Comparison of ENCODE assay signal across 12 cellular contexts in the genomic region with DNA sequence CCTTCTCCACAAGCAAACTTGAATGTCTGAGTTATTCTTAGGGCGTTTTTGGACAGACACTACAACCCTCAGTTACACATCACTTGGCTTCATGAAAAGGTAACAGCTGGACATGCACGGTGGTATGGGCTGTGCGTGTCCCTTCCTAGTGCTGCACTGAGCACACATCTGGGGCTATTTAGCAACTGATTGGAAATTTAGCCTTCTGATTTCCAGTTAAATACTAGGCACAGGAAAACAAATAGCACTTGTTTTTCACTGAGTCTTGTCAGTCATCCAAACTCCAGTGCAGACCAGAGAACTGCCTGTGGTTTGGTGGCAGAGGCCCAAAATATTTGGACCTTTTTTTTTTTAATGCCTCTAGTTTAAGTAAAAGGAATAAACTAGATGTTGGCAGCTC.
DNase-seq lines count a peak whose midpoint lies in the region; ATAC-seq and TF ChIP-seq lines count a peak whose summit lies in the region.
"Had no signal": no experiment of that assay in that cellular context is flagged by ENCODE, and none has a peak within 500 bp of the region (broad histone marks: within the 10 kb centered on the region; RNA-seq: fewer than 3 reads in every experiment).

No MANE protein-coding gene starts in this region.

- H3K27me3 Mint-ChIP-seq in activated naive CD8-positive, alpha-beta T cell treated with anti-CD3 and anti-CD28 coated beads for 36 hours, result no peaks in the 10 kb centered on the region
- H3K27me3 Mint-ChIP-seq: progenitor cell of endocrine pancreas had no signal

- peaks cover 0 to 65% (median 33%) of the 10 kb centered on the region in 12 donors for H3K4me1 ChIP-seq in heart left ventricle

- in situ Hi-C loops in brain microvascular endothelial cell (cut with HindIII; ENCODE audit: low pct_ligation_motif_present, low sequenced_read_pairs), result no loop called here

- DNase-seq in Ammon's horn (ENCODE audit: low spot score) (peak; percentile 79), astrocyte of the hippocampus (ENCODE audit: low read depth, low spot score) (peak; percentile 84), heart left ventricle (peak in 4 of 5 donors; percentile 36 to 66 (median 51)), putamen (ENCODE audit: low spot score) (peak; percentile 66), NCI-H1436 (lab: John Stamatoyannopoulos, UW) (no peak), brain microvascular endothelial cell (no peak)
- DNase-seq in activated naive CD8-positive, alpha-beta T cell treated with anti-CD3 and anti-CD28 coated beads for 36 hours, result no peak
- DNase-seq: activated CD4-positive, alpha-beta T cell treated with anti-CD3 and anti-CD28 coated beads, Interleukin-2, amount 10 ng/mL, durations not matched to agents 24 days and 14 days; NCI-H1417 treated with DMSO at 0.1 percent for 48 hours had no signal

- H3K9me3 ChIP-seq in heart left ventricle, result peaks cover 0 to 9% (median 0%) of the 10 kb centered on the region in 12 donors

- no peak overlapping the region for H3K4me3 ChIP-seq in heart left ventricle
- H3K4me3 ChIP-seq in brain microvascular endothelial cell (ENCODE audit: low read depth, low read length), result no peak overlapping the region
- H3K4me3 ChIP-seq: BLaER1 treated with 17β-estradiol and CSF1 and Interleukin-3, amounts not matched to agents 10 nM and 100 nM had no signal

- H3K4me1 Mint-ChIP-seq in activated naive CD8-positive, alpha-beta T cell treated with anti-CD3 and anti-CD28 coated beads for 36 hours, result peaks cover 42% of the 10 kb centered on the region

- ATAC-seq in heart left ventricle (peak; percentile 63 to 90 (median 86)), GM18907 (IDR thresholded peaks at IDR 0.05; ENCODE audit: unreplicated experiment) (no peak)

- intact Hi-C loops in heart left ventricle (cut with DNase I), result loop anchor here in 2 of 10 donors (5.0 kb wide), 3 partner anchors 39 to 136 kb away; a partner anchor contains a TSS

- peak overlapping the region in 11 of 12 donors; percentile 19 to 73 (median 60) for H3K27ac ChIP-seq in heart left ventricle
- no peak overlapping the region for H3K27ac ChIP-seq in brain microvascular endothelial cell
- H3K27ac ChIP-seq: BLaER1 treated with 17β-estradiol and CSF1 and Interleukin-3, amounts not matched to agents 10 nM and 100 nM had no signal

- peaks cover 13% of the 10 kb centered on the region for H3K9me3 Mint-ChIP-seq in activated naive CD8-positive, alpha-beta T cell treated with anti-CD3 and anti-CD28 coated beads for 36 hours

- H3K27me3 ChIP-seq in heart left ventricle (no peaks in the 10 kb centered on the region), brain microvascular endothelial cell (replicated peaks) (no peaks in the 10 kb centered on the region)
- H3K27me3 ChIP-seq: BLaER1 treated with 17β-estradiol and CSF1 and Interleukin-3, amounts not matched to agents 10 nM and 100 nM had no signal

- peaks cover 0 to 3% (median 0%) of the 10 kb centered on the region in 9 donors for H3K36me3 ChIP-seq in heart left ventricle
- no peaks in the 10 kb centered on the region for H3K36me3 ChIP-seq in brain microvascular endothelial cell (replicated peaks)

- TF ChIP-seq CTCF in heart left ventricle (IDR thresholded peaks at IDR 0.05) (no peak), brain microvascular endothelial cell (IDR thresholded peaks at IDR 0.05; ENCODE audit: low read depth, low read length, missing control alignments) (no peak)

- H3K27ac Mint-ChIP-seq in activated naive CD8-positive, alpha-beta T cell treated with anti-CD3 and anti-CD28 coated beads for 36 hours, result no peak overlapping the region
- H3K27ac Mint-ChIP-seq: activated CD4-positive, alpha-beta T cell treated with anti-CD3 and anti-CD28 coated beads, Interleukin-2, amount 10 ng/mL, durations not matched to agents 24 days and 14 days; progenitor cell of endocrine pancreas had no signal

- no peak for TF ChIP-seq POLR2A in heart left ventricle (IDR thresholded peaks at IDR 0.05)

- H3K36me3 Mint-ChIP-seq in activated naive CD8-positive, alpha-beta T cell treated with anti-CD3 and anti-CD28 coated beads for 36 hours, result peaks cover 13% of the 10 kb centered on the region

- 18 to 31% (median 22%) methylated on average over 3 of the region's 3 CpGs for WGBS in heart left ventricle, 4 donors

- no peak overlapping the region for H3K4me3 Mint-ChIP-seq in activated naive CD8-positive, alpha-beta T cell treated with anti-CD3 and anti-CD28 coated beads for 36 hours

Comparison
In these comparisons a context has a peak if more than half of its experiments do, and no peak if none do; other contexts are left out.
1. DNase-seq: peak in Ammon's horn (single experiment), astrocyte of the hippocampus (single experiment), heart left ventricle (4 of 5) and putamen (single experiment); none in NCI-H1436 (single experiment), activated naive CD8-positive, alpha-beta T cell treated with anti-CD3 and anti-CD28 coated beads for 36 hours (single experiment) and brain microvascular endothelial cell (single experiment).